ENCODE assay signal across 3 cellular contexts in genomic region chr9:35172878-35173277, GRCh38.
TF ChIP-seq lines count a peak whose summit lies in the region.

No MANE protein-coding gene starts in this region.

TF ChIP-seq in SK-N-SH, 30 proteins besides CTCF, POLR2A, EP300 and RAD21:
- no peak for TF ChIP-seq GABPA (IDR thresholded peaks at IDR 0.05; ENCODE audit: low read depth)
- no peak for TF ChIP-seq NRF1 (IDR thresholded peaks at IDR 0.05; ENCODE audit: low read depth, low read length)
- TF ChIP-seq RFX5 (IDR thresholded peaks at IDR 0.05; ENCODE audit: low read length), result peak; percentile 97
- no peak for TF ChIP-seq CHD2 (IDR thresholded peaks at IDR 0.05; ENCODE audit: low read length, partially characterized antibody)

TF ChIP-seq in SK-N-SH treated with all-trans-retinoic acid at 6 μM for 48 hours, 23 proteins besides CTCF, POLR2A, EP300 and RAD21:
- no peak for TF ChIP-seq POU6F1 (CRISPR knock-in tag; IDR thresholded peaks at IDR 0.05; ENCODE audit: borderline replicate concordance, low read depth)
- no peak for TF ChIP-seq ZC3H10 (CRISPR knock-in tag; IDR thresholded peaks at IDR 0.05)
- no peak for TF ChIP-seq GLIS3 (CRISPR knock-in tag; IDR thresholded peaks at IDR 0.05)
- TF ChIP-seq SNAI2 (CRISPR knock-in tag; IDR thresholded peaks at IDR 0.05), result no peak
- no peak for TF ChIP-seq RARB (CRISPR knock-in tag; IDR thresholded peaks at IDR 0.05)
- TF ChIP-seq CSDC2 (CRISPR knock-in tag; IDR thresholded peaks at IDR 0.05), result no peak
- no peak for TF ChIP-seq BACH2 (CRISPR knock-in tag; IDR thresholded peaks at IDR 0.05; ENCODE audit: borderline replicate concordance)
- TF ChIP-seq OSR1 (CRISPR knock-in tag; IDR thresholded peaks at IDR 0.05), result no peak
- no peak for TF ChIP-seq PATZ1 (CRISPR knock-in tag; IDR thresholded peaks at IDR 0.05; ENCODE audit: borderline replicate concordance)

TF ChIP-seq in GM23338, 12 proteins besides CTCF, POLR2A, EP300 and RAD21:
- TF ChIP-seq REST (IDR thresholded peaks at IDR 0.05; ENCODE audit: unreplicated experiment) (no peak), JUNB (IDR thresholded peaks at IDR 0.05; ENCODE audit: unreplicated experiment) (no peak)
